Comparison of ENCODE assay signal across 8 cellular contexts in genomic region chr15:48877630-48878595, GRCh38. TPM values are rescaled to one million over a fixed set of nuclear protein-coding genes. Genes with fewer than 3 reads are reported as not detected.
DNase-seq lines count a peak whose midpoint lies in the region; ATAC-seq and TF ChIP-seq lines count a peak whose summit lies in the region.

A gene with protein sequence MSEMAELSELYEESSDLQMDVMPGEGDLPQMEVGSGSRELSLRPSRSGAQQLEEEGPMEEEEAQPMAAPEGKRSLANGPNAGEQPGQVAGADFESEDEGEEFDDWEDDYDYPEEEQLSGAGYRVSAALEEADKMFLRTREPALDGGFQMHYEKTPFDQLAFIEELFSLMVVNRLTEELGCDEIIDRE (plus strand): TSS chr15:48878134. CDS start chr15:48878177, 43 bp downstream.

- no peak for TF ChIP-seq CTCF in WERI-Rb-1 (IDR thresholded peaks at IDR 0.05; ENCODE audit: low read depth, low read length)
- no peak for TF ChIP-seq CTCF in mammary epithelial cell (conservative IDR thresholded peaks at IDR 0.05 in 1 of 2, IDR thresholded peaks at IDR 0.05 in 1 of 2; ENCODE audit: extremely low read depth in 1 of 2, insufficient read depth in 1 of 2, low read depth in 1 of 2, low read length in 2 of 2)
- no peak for TF ChIP-seq CTCF in smooth muscle cell (IDR thresholded peaks at IDR 0.05; ENCODE audit: borderline replicate concordance, insufficient read depth, poor library complexity, severe bottlenecking)

- peak within 1 kb of the TSS; percentile 78 for H3K4me2 ChIP-seq in mammary epithelial cell (ENCODE audit: insufficient read depth, low read depth, low read length)
- H3K4me2 ChIP-seq in smooth muscle cell = peak within 1 kb of the TSS; percentile 91

- peaks cover 26% of the 10 kb centered on the region for H3K79me2 ChIP-seq in ACC112 (ENCODE audit: control insufficient read depth, insufficient read depth, low read length, unreplicated experiment)
- peaks cover 29% of the 10 kb centered on the region for H3K79me2 ChIP-seq in mammary epithelial cell (ENCODE audit: insufficient read depth, low read length)
- peaks cover 16% of the 10 kb centered on the region for H3K79me2 ChIP-seq in smooth muscle cell (ENCODE audit: low read depth)

- H2AFZ ChIP-seq in ACC112 (ENCODE audit: low read length, unreplicated experiment) (peak within 1 kb of the TSS; percentile 58), mammary epithelial cell (ENCODE audit: low read depth, low read length) (peak within 1 kb of the TSS; percentile 84), smooth muscle cell (ENCODE audit: low read depth) (peak within 1 kb of the TSS; percentile 94)

- H3K9ac ChIP-seq in mammary epithelial cell (ENCODE audit: insufficient read depth, low read length) (peak within 1 kb of the TSS; percentile 84), smooth muscle cell (ENCODE audit: low read depth) (peak within 1 kb of the TSS; percentile 53)

- 2% methylated on average over 51 of the region's 58 CpGs for WGBS in mammary epithelial cell (ENCODE audit: low coverage, missing lambda C conversion rate)
- WGBS in smooth muscle cell (ENCODE audit: low lambda C conversion rate) = 2% methylated on average over 58 of the region's 58 CpGs

- H3K27ac ChIP-seq in ACC112 (ENCODE audit: low read depth, low read length) = peak within 1 kb of the TSS; percentile 57
- peak within 1 kb of the TSS; percentile 74 for H3K27ac ChIP-seq in WERI-Rb-1
- H3K27ac ChIP-seq in mammary epithelial cell (ENCODE audit: insufficient read depth, low read depth, low read length) = peak within 1 kb of the TSS; percentile 68
- peak within 1 kb of the TSS; percentile 51 for H3K27ac ChIP-seq in smooth muscle cell (ENCODE audit: low read depth)

- H3K4me1 ChIP-seq in ACC112 (ENCODE audit: control insufficient read depth, insufficient read depth, low read length, unreplicated experiment) = peaks cover 16% of the 10 kb centered on the region
- peaks cover 8% of the 10 kb centered on the region for H3K4me1 ChIP-seq in mammary epithelial cell (ENCODE audit: insufficient read depth, low read length)
- peaks cover 13% of the 10 kb centered on the region for H3K4me1 ChIP-seq in smooth muscle cell (ENCODE audit: low read depth)

- H3K27me3 ChIP-seq in ACC112 (ENCODE audit: insufficient read depth, low read length) = no peaks in the 10 kb centered on the region
- no peaks in the 10 kb centered on the region for H3K27me3 ChIP-seq in WERI-Rb-1 (ENCODE audit: insufficient read depth, low read depth, severe bottlenecking)
- no peaks in the 10 kb centered on the region for H3K27me3 ChIP-seq in mammary epithelial cell (ENCODE audit: insufficient read depth, low read length)
- H3K27me3 ChIP-seq in smooth muscle cell (ENCODE audit: low read depth) = no peaks in the 10 kb centered on the region

- BruUV-seq in mammary epithelial cell (replicated peaks; lab: Mats Ljungman, UMichigan) = TSS peak; percentile 68

- H4K20me1 ChIP-seq in mammary epithelial cell (ENCODE audit: insufficient read depth, low read length) (no peaks in the 10 kb centered on the region), smooth muscle cell (ENCODE audit: low read depth) (peaks cover 12% of the 10 kb centered on the region)

- in situ Hi-C loops in mammary epithelial cell (cut with MboI; ENCODE audit: low sequenced_read_pairs in 2 of 2) = no loop called here

- intact Hi-C loops in mammary epithelial cell (cut with micrococcal nuclease) = loop anchor here (1.0 to 5.0 kb wide), 3 partner anchors 20 to 85 kb away; partner anchors contain the start of gene SHC4

- H3K36me3 ChIP-seq in ACC112 (ENCODE audit: insufficient read depth, low read length) (no peaks in the 10 kb centered on the region), WERI-Rb-1 (no peaks in the 10 kb centered on the region), mammary epithelial cell (ENCODE audit: insufficient read depth, low read length) (no peaks in the 10 kb centered on the region), smooth muscle cell (ENCODE audit: low read depth) (no peaks in the 10 kb centered on the region)

- ATAC-seq in GM18870 (IDR thresholded peaks at IDR 0.05; ENCODE audit: unreplicated experiment) (peak; percentile 88), HG03135 (IDR thresholded peaks at IDR 0.05; ENCODE audit: unreplicated experiment) (peak; percentile 98)

- H3F3A ChIP-seq in smooth muscle cell (ENCODE audit: low read depth) = no peaks in the 10 kb centered on the region

- CTCF ChIA-PET in mammary epithelial cell (lab: Charles Lee; ENCODE audit: low non-redundant PET) = interaction anchor here (0.7 to 1.0 kb wide), 4 partner anchors 11 to 98 kb away, joined by 3 to 5 read pairs (median 5); partner anchors contain the start of gene SHC4

- dilution Hi-C loops in mammary epithelial cell (cut with HindIII; ENCODE audit: low sequenced_read_pairs) = loop anchor here (5.0 kb wide), 1 partner anchor 169 kb away; the partner anchor contains the start of gene SECISBP2L

- H3K4me3 ChIP-seq in ACC112 (ENCODE audit: low read depth, low read length) (peak within 1 kb of the TSS; percentile 89), WERI-Rb-1 (ENCODE audit: low read depth, low read length) (peak within 1 kb of the TSS; percentile 64), mammary epithelial cell (replicated peaks in 1 of 3; ENCODE audit: insufficient read depth in 1 of 3, low read depth in 2 of 3, low read length in 3 of 3) (peak within 1 kb of the TSS; percentile 47 to 96 (median 75)), smooth muscle cell (peak within 1 kb of the TSS; percentile 74)

- DNase-seq in NCI-H2196 treated with DMSO at 0.1 percent for 48 hours (lab: John Stamatoyannopoulos, UW; ENCODE audit: unreplicated experiment) (peak; percentile 57), WERI-Rb-1 (peak; percentile 89), mammary epithelial cell (peak; percentile 95), iPS-NIHi11 (ENCODE audit: low spot score) (peak; percentile 92), smooth muscle cell (lab: John Stamatoyannopoulos, UW; ENCODE audit: unreplicated experiment) (peak; percentile 77)

- H3K9me3 ChIP-seq in WERI-Rb-1 (ENCODE audit: severe bottlenecking) (no peaks in the 10 kb centered on the region), mammary epithelial cell (replicated peaks; ENCODE audit: insufficient read depth, low read length) (no peaks in the 10 kb centered on the region), smooth muscle cell (replicated peaks; ENCODE audit: low read depth) (no peaks in the 10 kb centered on the region)

RNA-seq across cellular contexts. Expression of the gene that starts here (rescaled TPM):
- total RNA-seq in mammary epithelial cell (100 to 1,000 TPM in 1 of 2 donors, 10 to 100 TPM in 1; 84.6 to 147 TPM), smooth muscle cell (216 and 229 TPM in 2 replicates)
- polyA plus RNA-seq in mammary epithelial cell (105 TPM), smooth muscle cell (263 and 316 TPM in 2 replicates)
- polyA minus RNA-seq in mammary epithelial cell = 34.1 TPM

Comparison
In these comparisons a context has a peak if more than half of its experiments do, and no peak if none do; other contexts are left out.
1. Peak in every context shown above with its lines: DNase-seq, ATAC-seq, H3K4me3 ChIP-seq and H3K27ac ChIP-seq.